ENCODE assay signal across 27 cellular contexts in the genomic region with DNA sequence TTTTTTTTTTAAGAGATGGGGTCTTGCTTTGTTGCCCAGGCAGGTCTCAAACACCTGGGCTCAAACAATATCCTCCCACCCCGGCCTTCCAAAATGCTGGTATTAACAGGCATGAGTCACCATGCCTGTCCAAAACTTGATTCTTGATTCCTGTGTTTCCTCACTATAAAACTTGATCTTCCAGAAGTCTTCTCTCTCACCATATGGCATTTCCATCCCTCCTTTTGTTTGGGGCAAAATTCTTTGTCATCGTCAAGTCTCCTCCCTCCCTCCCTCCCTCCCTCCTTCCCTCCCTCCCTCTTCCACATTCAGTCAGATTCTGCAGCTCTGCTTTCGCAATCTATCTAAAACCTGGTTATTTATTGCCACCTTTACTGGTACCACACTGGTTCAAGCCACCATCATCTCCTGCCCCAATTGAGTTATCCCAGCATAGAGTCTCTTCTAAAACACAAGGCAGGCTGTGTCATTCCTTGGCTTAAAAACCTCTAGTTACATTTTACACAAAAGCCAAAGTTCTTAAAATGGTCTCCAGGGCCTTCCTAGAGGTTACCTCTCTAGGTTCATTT.
A peak's percentile ranks its signal among the peaks of the same experiment; 100 is the strongest.
DNase-seq lines count a peak whose midpoint lies in the region; ATAC-seq and TF ChIP-seq lines count a peak whose summit lies in the region.
"Had no signal": no experiment of that assay in that cellular context is flagged by ENCODE, and none has a peak within 500 bp of the region (broad histone marks: within the 10 kb centered on the region; RNA-seq: fewer than 3 reads in every experiment).

No MANE protein-coding gene starts in this region.

- WGBS in SK-N-SH (ENCODE audit: low lambda C conversion rate): 60% methylated on average over 3 of the region's 3 CpGs
- WGBS in smooth muscle cell (ENCODE audit: low lambda C conversion rate): 82% methylated on average over 2 of the region's 3 CpGs
- 90 to 92% methylated on average over 3 of the region's 3 CpGs for WGBS in aorta, 2 donors

- H3K9ac ChIP-seq in SK-N-SH: no peak overlapping the region
- no peak overlapping the region for H3K9ac ChIP-seq in fibroblast of lung (ENCODE audit: insufficient read depth, low read length)
- no peak overlapping the region for H3K9ac ChIP-seq in smooth muscle cell (ENCODE audit: low read depth)
- H3K9ac ChIP-seq: BLaER1 treated with 17β-estradiol and CSF1 and Interleukin-3, amounts not matched to agents 10 nM and 100 nM; KMS-11 had no signal

- H3K27me3 ChIP-seq in SK-N-SH (ENCODE audit: insufficient read depth) (no peaks in the 10 kb centered on the region), fibroblast of lung (ENCODE audit: control insufficient read depth, insufficient read depth, low read length) (no peaks in the 10 kb centered on the region), smooth muscle cell (ENCODE audit: low read depth) (no peaks in the 10 kb centered on the region), aorta (ENCODE audit: control insufficient read depth in 1 of 2, insufficient read depth in 2 of 2, low read length in 1 of 2) (no peaks in the 10 kb centered on the region)
- H3K27me3 ChIP-seq: BLaER1 treated with 17β-estradiol and CSF1 and Interleukin-3, amounts not matched to agents 10 nM and 100 nM; colonic mucosa; hepatocyte; spleen had no signal

- H3K4me2 ChIP-seq in SK-N-SH (peak overlapping the region; percentile 46; the same call in 1 of the 2 replicates), fibroblast of lung (ENCODE audit: extremely low read depth, insufficient read depth, low read length) (peak overlapping the region; percentile 11), smooth muscle cell (no peak overlapping the region)
- H3K4me2 ChIP-seq: BLaER1 treated with 17β-estradiol and CSF1 and Interleukin-3, amounts not matched to agents 10 nM and 100 nM; hepatocyte; KMS-11 had no signal

- H3K4me1 ChIP-seq in SK-N-SH (ENCODE audit: control insufficient read depth in 1 of 2, insufficient read depth in 2 of 2, low read depth in 1 of 2, low read length in 1 of 2) (peaks cover 13 to 21% of the 10 kb centered on the region in 2 experiments), fibroblast of lung (ENCODE audit: control insufficient read depth, extremely low read depth, insufficient read depth, low read length) (peaks cover 18% of the 10 kb centered on the region), smooth muscle cell (ENCODE audit: low read depth) (no peaks in the 10 kb centered on the region), aorta (ENCODE audit: control insufficient read depth in 1 of 2, insufficient read depth in 2 of 2, low read length in 2 of 2) (no peaks in the 10 kb centered on the region)
- H3K4me1 ChIP-seq: colonic mucosa, spleen had no signal

- no peak overlapping the region for H2AFZ ChIP-seq in SK-N-SH (ENCODE audit: low read depth)
- H2AFZ ChIP-seq in fibroblast of lung (ENCODE audit: low read length): no peak overlapping the region
- no peak overlapping the region for H2AFZ ChIP-seq in smooth muscle cell (ENCODE audit: low read depth)
- H2AFZ ChIP-seq: hepatocyte had no signal

- peaks cover 28% of the 10 kb centered on the region for H3K36me3 Mint-ChIP-seq in Calu3 (ENCODE audit: insufficient read depth, unreplicated experiment)

- no peak for TF ChIP-seq CTCF in SK-N-SH (IDR thresholded peaks at IDR 0.05)
- TF ChIP-seq CTCF in fibroblast of lung (conservative IDR thresholded peaks at IDR 0.05 in 1 of 2, IDR thresholded peaks at IDR 0.05 in 1 of 2; ENCODE audit: low read depth in 1 of 2, low read length in 2 of 2): no peak
- TF ChIP-seq CTCF in smooth muscle cell (IDR thresholded peaks at IDR 0.05; ENCODE audit: borderline replicate concordance, insufficient read depth, poor library complexity, severe bottlenecking): no peak
- no peak for TF ChIP-seq CTCF in Calu3 (IDR thresholded peaks at IDR 0.05; ENCODE audit: unreplicated experiment)

- TF ChIP-seq RAD21 in SK-N-SH (IDR thresholded peaks at IDR 0.05; ENCODE audit: low read length): no peak

- no peak for ATAC-seq in SK-N-SH treated with all-trans-retinoic acid at 6 μM for 48 hours
- no peak for ATAC-seq in GM18502 (IDR thresholded peaks at IDR 0.05; ENCODE audit: poor library complexity, unreplicated experiment)
- no peak for ATAC-seq in aorta (ENCODE audit: low FRiP score)
- ATAC-seq: left colon; stimulated activated memory B cell treated with anti-CD40 and anti-IgM and Interleukin-4, amounts not matched to agents 10 μg/mL and 1 μg/mL and 100 μg/mL, for 72 hours had no signal

- H3K9me3 ChIP-seq in SK-N-SH (no peaks in the 10 kb centered on the region), fibroblast of lung (ENCODE audit: control insufficient read depth, insufficient read depth, low read depth, low read length) (no peaks in the 10 kb centered on the region), smooth muscle cell (replicated peaks; ENCODE audit: low read depth) (no peaks in the 10 kb centered on the region), aorta (ENCODE audit: control insufficient read depth, low read length) (no peaks in the 10 kb centered on the region)
- H3K9me3 ChIP-seq: BLaER1 treated with 17β-estradiol and CSF1 and Interleukin-3, amounts not matched to agents 10 nM and 100 nM; colonic mucosa; spleen had no signal

- H3K27ac ChIP-seq in SK-N-SH (ENCODE audit: low read depth in 2 of 2, low read length in 1 of 2) (peak overlapping the region in 1 of 2 experiments; percentile 92; a peak in 2 of 4 replicates), fibroblast of lung (ENCODE audit: insufficient read depth, low read length) (peak overlapping the region; percentile 50), smooth muscle cell (ENCODE audit: low read depth) (peak overlapping the region; percentile 28), aorta (ENCODE audit: low read depth in 1 of 2, low read length in 2 of 2) (no peak overlapping the region)
- H3K27ac ChIP-seq: BLaER1 treated with 17β-estradiol and CSF1 and Interleukin-3, amounts not matched to agents 10 nM and 100 nM; colonic mucosa; hepatocyte; KMS-11; spleen had no signal

- DNase-seq in SK-N-SH (no peak), RPMI7951 (ENCODE audit: low read depth) (peak; percentile 24), fibroblast of lung (ENCODE audit: low read depth in 2 of 2) (peak; percentile 20 to 27), smooth muscle cell (lab: John Stamatoyannopoulos, UW; ENCODE audit: unreplicated experiment) (no peak), aorta (no peak), Calu3 (no peak)
- DNase-seq: activated CD4-positive, alpha-beta T cell treated with anti-CD3 and anti-CD28 coated beads for 4 hours; activated T-cell treated with anti-CD3 and anti-CD28 coated beads, Interleukin-2, amount 50 U/mL, for 24 hours; colonic mucosa; foreskin melanocyte; GOT3; left colon; mesendoderm; NCI-H187; NCI-H526 treated with DMSO at 0.1 percent for 48 hours; occipital lobe; retina; RPMI8226; spleen; stimulated activated CD4-positive, alpha-beta T cell treated with anti-CD3 and anti-CD28 coated beads, Interleukin-2, amount 100 ng/mL, for 48 hours; T-helper 2 cell had no signal

- H3K27me3 Mint-ChIP-seq in Calu3 (ENCODE audit: unreplicated experiment): no peaks in the 10 kb centered on the region
- H3K27me3 Mint-ChIP-seq: activated T-cell treated with anti-CD3 and anti-CD28 coated beads, Interleukin-2, amount 50 U/mL, for 24 hours; stimulated activated memory B cell treated with anti-CD40 and anti-IgM and Interleukin-4, amounts not matched to agents 10 μg/mL and 1 μg/mL and 100 μg/mL, for 72 hours had no signal

- H3K9me3 Mint-ChIP-seq in Calu3 (ENCODE audit: low read depth, unreplicated experiment): no peaks in the 10 kb centered on the region
- H3K9me3 Mint-ChIP-seq: activated T-cell treated with anti-CD3 and anti-CD28 coated beads, Interleukin-2, amount 50 U/mL, for 24 hours; stimulated activated memory B cell treated with anti-CD40 and anti-IgM and Interleukin-4, amounts not matched to agents 10 μg/mL and 1 μg/mL and 100 μg/mL, for 72 hours had no signal

- no peak overlapping the region for H3K27ac Mint-ChIP-seq in Calu3 (ENCODE audit: unreplicated experiment)
- H3K27ac Mint-ChIP-seq: activated T-cell treated with anti-CD3 and anti-CD28 coated beads, Interleukin-2, amount 50 U/mL, for 24 hours; stimulated activated memory B cell treated with anti-CD40 and anti-IgM and Interleukin-4, amounts not matched to agents 10 μg/mL and 1 μg/mL and 100 μg/mL, for 72 hours had no signal

- H3K36me3 ChIP-seq in SK-N-SH (replicated peaks in 1 of 2; ENCODE audit: control insufficient read depth in 1 of 2, insufficient read depth in 2 of 2, low read length in 1 of 2) (peaks cover 36 to 52% of the 10 kb centered on the region in 2 experiments), fibroblast of lung (ENCODE audit: control insufficient read depth, insufficient read depth, low read length) (peaks cover 7% of the 10 kb centered on the region), smooth muscle cell (ENCODE audit: low read depth) (peaks cover 22% of the 10 kb centered on the region), aorta (ENCODE audit: control insufficient read depth in 1 of 2, insufficient read depth in 2 of 2, low read length in 1 of 2) (peaks cover 4 to 16% of the 10 kb centered on the region in 2 donors)

- no peak for TF ChIP-seq EP300 in SK-N-SH (IDR thresholded peaks at IDR 0.05; ENCODE audit: borderline replicate concordance in 1 of 2, low read depth in 1 of 2, low read length in 1 of 2)

- no peaks in the 10 kb centered on the region for H3K4me1 Mint-ChIP-seq in Calu3 (ENCODE audit: low read depth, unreplicated experiment)
- H3K4me1 Mint-ChIP-seq: stimulated activated memory B cell treated with anti-CD40 and anti-IgM and Interleukin-4, amounts not matched to agents 10 μg/mL and 1 μg/mL and 100 μg/mL, for 72 hours had no signal

- H3F3A ChIP-seq in SK-N-SH (replicated peaks; ENCODE audit: insufficient read depth) (peaks cover 36% of the 10 kb centered on the region), smooth muscle cell (ENCODE audit: low read depth) (no peaks in the 10 kb centered on the region)

- H3K4me3 ChIP-seq in SK-N-SH (ENCODE audit: low read depth in 2 of 2, low read length in 1 of 2) (no peak overlapping the region), fibroblast of lung (replicated peaks in 1 of 4; ENCODE audit: control extremely low read depth in 1 of 4, insufficient read depth in 1 of 4, low read depth in 3 of 4, low read length in 4 of 4) (no peak overlapping the region), smooth muscle cell (no peak overlapping the region), aorta (ENCODE audit: low read length in 2 of 2) (no peak overlapping the region)
- H3K4me3 ChIP-seq: BLaER1 treated with 17β-estradiol and CSF1 and Interleukin-3, amounts not matched to agents 10 nM and 100 nM; colonic mucosa; hepatocyte; spleen had no signal

- BruUV-seq in Calu3 (replicated peaks; lab: Mats Ljungman, UMichigan): no TSS peak

- CTCF ChIA-PET in SK-N-SH (lab: Yijun Ruan, JAX): interaction anchor here (0.6 to 5.8 kb wide), 3 partner anchors 11 to 73 kb away, joined by 3 to 54 read pairs (median 10); no protein-coding TSS in a partner anchor
- CTCF ChIA-PET in Calu3 (lab: Charles Lee): no interaction called here

- no peaks in the 10 kb centered on the region for H3K79me2 ChIP-seq in SK-N-SH (ENCODE audit: insufficient read depth)
- H3K79me2 ChIP-seq in fibroblast of lung (ENCODE audit: control insufficient read depth, insufficient read depth, low read length): no peaks in the 10 kb centered on the region
- H3K79me2 ChIP-seq in smooth muscle cell (ENCODE audit: low read depth): no peaks in the 10 kb centered on the region
- H3K79me2 ChIP-seq: hepatocyte had no signal

- POLR2A ChIA-PET in SK-N-SH (lab: Yijun Ruan, JAX): no interaction called here

- intact Hi-C loops in aorta (cut with DNase I): no loop called here
- intact Hi-C loops in Calu3 (cut with micrococcal nuclease; ENCODE audit: unreplicated experiment): no loop called here

- no peaks in the 10 kb centered on the region for H3K9me2 ChIP-seq in SK-N-SH

- H3K4me3 Mint-ChIP-seq in Calu3 (ENCODE audit: low read depth, unreplicated experiment): no peak overlapping the region
- H3K4me3 Mint-ChIP-seq: activated T-cell treated with anti-CD3 and anti-CD28 coated beads, Interleukin-2, amount 50 U/mL, for 24 hours; stimulated activated memory B cell treated with anti-CD40 and anti-IgM and Interleukin-4, amounts not matched to agents 10 μg/mL and 1 μg/mL and 100 μg/mL, for 72 hours had no signal

- H4K20me1 ChIP-seq in SK-N-SH (ENCODE audit: insufficient read depth) (no peaks in the 10 kb centered on the region), fibroblast of lung (ENCODE audit: control insufficient read depth, extremely low read depth, insufficient read depth, low read length) (no peaks in the 10 kb centered on the region), smooth muscle cell (ENCODE audit: low read depth) (no peaks in the 10 kb centered on the region)

Comparison
In these comparisons a context has a peak if more than half of its experiments do, and no peak if none do; other contexts are left out.
1. DNase-seq: peak in RPMI7951 (single experiment) and fibroblast of lung (2 of 2); none in SK-N-SH (single experiment), smooth muscle cell (single experiment), aorta (0 of 2) and Calu3 (single experiment).
2. H3K27ac ChIP-seq: peak in fibroblast of lung (single experiment) and smooth muscle cell (single experiment); none in aorta (0 of 2).